ENCODE assay signal across 12 cellular contexts in the genomic region with DNA sequence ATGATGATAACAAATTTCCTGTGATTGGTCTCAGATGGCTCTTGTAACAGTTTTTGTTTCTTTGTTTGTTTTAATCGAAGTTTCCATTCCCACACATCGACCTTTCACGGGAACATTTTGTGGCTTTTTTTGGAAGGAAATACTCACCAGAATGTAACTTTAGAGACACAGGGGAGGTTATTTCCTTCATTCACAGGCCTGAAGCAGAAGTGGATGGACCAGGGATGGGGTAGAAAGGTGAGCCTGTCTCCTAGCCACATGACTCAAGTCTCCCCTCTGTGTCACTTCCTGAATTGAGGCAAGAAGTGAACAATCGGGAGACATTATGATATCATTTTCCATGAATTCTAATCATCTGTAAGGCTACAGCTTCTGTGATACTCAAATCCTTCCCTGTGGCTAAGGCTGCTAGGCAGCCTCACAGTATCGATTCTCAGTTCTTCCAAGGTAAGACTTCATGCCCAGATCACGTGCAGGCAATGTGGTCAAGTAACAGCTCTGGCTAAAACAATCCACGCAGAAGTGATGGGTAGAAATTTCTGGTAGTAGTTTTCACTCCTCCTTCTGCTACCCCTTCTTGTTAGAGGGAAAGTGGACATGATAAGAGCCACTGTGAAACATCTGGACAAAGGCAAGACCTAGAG.
DNase-seq lines count a peak whose midpoint lies in the region; ATAC-seq and TF ChIP-seq lines count a peak whose summit lies in the region.
"Had no signal": no experiment of that assay in that cellular context is flagged by ENCODE, and none has a peak within 500 bp of the region (broad histone marks: within the 10 kb centered on the region; RNA-seq: fewer than 3 reads in every experiment).

No MANE protein-coding gene starts in this region.

- no CpG with 5 or more reads among the region's 7 CpGs for WGBS in mesendoderm (ENCODE audit: extremely low coverage, insufficient coverage, low lambda C conversion rate)
- 45 to 56% methylated on average over 7 of the region's 7 CpGs for WGBS in lower leg skin, 2 donors

- no peak overlapping the region for H3K9ac ChIP-seq in mesendoderm (ENCODE audit: low read length)

- peak overlapping the region; percentile 21 for H3K27ac Mint-ChIP-seq in activated CD8-positive, alpha-beta T cell treated with anti-CD3 and anti-CD28 coated beads for 36 hours
- H3K27ac Mint-ChIP-seq in activated CD8-positive, alpha-beta T cell treated with anti-CD3 and anti-CD28 coated beads, Interleukin-2, amount 10 ng/mL, durations not matched to agents 7 days and 5 days, result no peak overlapping the region
- H3K27ac Mint-ChIP-seq in brain, result peak overlapping the region in 3 of 5 experiments; percentile 66 to 96 (median 90)

- no peaks in the 10 kb centered on the region for H3K36me3 ChIP-seq in mesendoderm (ENCODE audit: control insufficient read depth, insufficient read depth, low read length)
- H3K36me3 ChIP-seq: suprapubic skin had no signal

- H3K23ac ChIP-seq in mesendoderm (ENCODE audit: low read length), result no peak overlapping the region

- no peaks in the 10 kb centered on the region for H3K9me3 Mint-ChIP-seq in activated CD8-positive, alpha-beta T cell treated with anti-CD3 and anti-CD28 coated beads for 36 hours
- no peaks in the 10 kb centered on the region for H3K9me3 Mint-ChIP-seq in activated CD8-positive, alpha-beta T cell treated with anti-CD3 and anti-CD28 coated beads, Interleukin-2, amount 10 ng/mL, durations not matched to agents 7 days and 5 days (ENCODE audit: insufficient read depth)
- H3K9me3 Mint-ChIP-seq in brain, result peaks cover 0 to 9% (median 4%) of the 10 kb centered on the region in 5 experiments

- no peaks in the 10 kb centered on the region for H3K27me3 ChIP-seq in mesendoderm (ENCODE audit: insufficient read depth, low read length, poor library complexity)
- H3K27me3 ChIP-seq: suprapubic skin had no signal

- CTCF ChIA-PET in activated CD8-positive, alpha-beta T cell treated with anti-CD3 and anti-CD28 coated beads for 36 hours (lab: Charles Lee), result no interaction called here
- CTCF ChIA-PET in activated CD8-positive, alpha-beta T cell treated with anti-CD3 and anti-CD28 coated beads, Interleukin-2, amount 10 ng/mL, durations not matched to agents 7 days and 5 days (lab: Charles Lee), result no interaction called here

- H2BK120ac ChIP-seq in mesendoderm (ENCODE audit: low read depth, low read length), result no peak overlapping the region

- no peak overlapping the region for H3K56ac ChIP-seq in mesendoderm (ENCODE audit: low read length)

- no peak overlapping the region for H3K4me2 ChIP-seq in mesendoderm (ENCODE audit: low read length)

- H3K4me1 Mint-ChIP-seq in activated CD8-positive, alpha-beta T cell treated with anti-CD3 and anti-CD28 coated beads for 36 hours (ENCODE audit: low read depth), result peaks cover 20% of the 10 kb centered on the region
- H3K4me1 Mint-ChIP-seq in activated CD8-positive, alpha-beta T cell treated with anti-CD3 and anti-CD28 coated beads, Interleukin-2, amount 10 ng/mL, durations not matched to agents 7 days and 5 days (ENCODE audit: low read depth), result no peaks in the 10 kb centered on the region
- H3K4me1 Mint-ChIP-seq in brain, result peaks cover 60% of the 10 kb centered on the region

- no peak overlapping the region for H2BK15ac ChIP-seq in mesendoderm (replicated peaks; ENCODE audit: low read depth)

- no peak overlapping the region for H3K4ac ChIP-seq in mesendoderm (ENCODE audit: low read depth, low read length)

- H2AK5ac ChIP-seq in mesendoderm (ENCODE audit: low read length), result no peak overlapping the region

- H3K27me3 Mint-ChIP-seq in activated CD8-positive, alpha-beta T cell treated with anti-CD3 and anti-CD28 coated beads for 36 hours, result no peaks in the 10 kb centered on the region
- no peaks in the 10 kb centered on the region for H3K27me3 Mint-ChIP-seq in activated CD8-positive, alpha-beta T cell treated with anti-CD3 and anti-CD28 coated beads, Interleukin-2, amount 10 ng/mL, durations not matched to agents 7 days and 5 days (ENCODE audit: low read depth)
- no peaks in the 10 kb centered on the region for H3K27me3 Mint-ChIP-seq in brain
- H3K27me3 Mint-ChIP-seq: naive thymus-derived CD8-positive, alpha-beta T cell had no signal

- TF ChIP-seq POLR2A in lower leg skin (IDR thresholded peaks at IDR 0.05), result no peak

- POLR2A ChIA-PET in activated CD8-positive, alpha-beta T cell treated with anti-CD3 and anti-CD28 coated beads for 36 hours (lab: Charles Lee), result no interaction called here
- POLR2A ChIA-PET in activated CD8-positive, alpha-beta T cell treated with anti-CD3 and anti-CD28 coated beads, Interleukin-2, amount 10 ng/mL, durations not matched to agents 7 days and 5 days (lab: Charles Lee), result no interaction called here

- H3K4me3 ChIP-seq in mesendoderm (ENCODE audit: low read length) (no peak overlapping the region), lower leg skin (ENCODE audit: low read depth, poor library complexity, severe bottlenecking) (no peak overlapping the region)
- H3K4me3 ChIP-seq: suprapubic skin had no signal

- H3K27ac ChIP-seq in substantia nigra (ENCODE audit: low read depth, low read length, poor library complexity, severe bottlenecking), result peak overlapping the region; percentile 13
- H3K27ac ChIP-seq in mesendoderm (ENCODE audit: low read depth, low read length), result no peak overlapping the region
- H3K27ac ChIP-seq: suprapubic skin had no signal

- no peak overlapping the region for H4K5ac ChIP-seq in mesendoderm (ENCODE audit: low read length)

- no peaks in the 10 kb centered on the region for H3K79me1 ChIP-seq in mesendoderm (ENCODE audit: low read length)

- peak; percentile 20 for DNase-seq in activated CD8-positive, alpha-beta T cell treated with anti-CD3 and anti-CD28 coated beads for 36 hours
- DNase-seq in activated CD8-positive, alpha-beta T cell treated with anti-CD3 and anti-CD28 coated beads, Interleukin-2, amount 10 ng/mL, durations not matched to agents 7 days and 5 days, result no peak
- DNase-seq in kidney glomerular epithelial cell (lab: John Stamatoyannopoulos, UW) (peak; percentile 16), substantia nigra (lab: John Stamatoyannopoulos, UW) (no peak), NCI-H2107 (lab: John Stamatoyannopoulos, UW) (no peak), mesendoderm (no peak), lower leg skin (ENCODE audit: low spot score in 2 of 2) (no peak)
- DNase-seq: IMR-90; naive thymus-derived CD8-positive, alpha-beta T cell; NCI-H2171 treated with DMSO at 0.1 percent for 48 hours had no signal

- no peaks in the 10 kb centered on the region for H3K36me3 Mint-ChIP-seq in activated CD8-positive, alpha-beta T cell treated with anti-CD3 and anti-CD28 coated beads for 36 hours (ENCODE audit: low read depth)
- no peaks in the 10 kb centered on the region for H3K36me3 Mint-ChIP-seq in activated CD8-positive, alpha-beta T cell treated with anti-CD3 and anti-CD28 coated beads, Interleukin-2, amount 10 ng/mL, durations not matched to agents 7 days and 5 days (ENCODE audit: low read depth)
- H3K36me3 Mint-ChIP-seq in brain, result no peaks in the 10 kb centered on the region
- H3K36me3 Mint-ChIP-seq: naive thymus-derived CD8-positive, alpha-beta T cell had no signal

- peak; percentile 73 for ATAC-seq in activated CD8-positive, alpha-beta T cell treated with anti-CD3 and anti-CD28 coated beads for 36 hours
- ATAC-seq in activated CD8-positive, alpha-beta T cell treated with anti-CD3 and anti-CD28 coated beads, Interleukin-2, amount 10 ng/mL, durations not matched to agents 7 days and 5 days, result no peak
- ATAC-seq: naive thymus-derived CD8-positive, alpha-beta T cell had no signal

- H3K18ac ChIP-seq in mesendoderm (ENCODE audit: low read length), result no peak overlapping the region

- intact Hi-C loops in activated CD8-positive, alpha-beta T cell treated with anti-CD3 and anti-CD28 coated beads for 36 hours (cut with micrococcal nuclease), result no loop called here
- intact Hi-C loops in lower leg skin (cut with DNase I; ENCODE audit: low total_unique reads), result no loop called here

- TF ChIP-seq CTCF in activated CD8-positive, alpha-beta T cell treated with anti-CD3 and anti-CD28 coated beads for 36 hours (IDR thresholded peaks at IDR 0.05), result no peak
- TF ChIP-seq CTCF in brain (conservative IDR thresholded peaks at IDR 0.05) (no peak), lower leg skin (IDR thresholded peaks at IDR 0.05) (no peak)

- H3K79me2 ChIP-seq in mesendoderm (ENCODE audit: control insufficient read depth, insufficient read depth, low read length), result no peaks in the 10 kb centered on the region

- no peak overlapping the region for H2BK5ac ChIP-seq in mesendoderm (ENCODE audit: low read length)

- no peaks in the 10 kb centered on the region for H3K4me1 ChIP-seq in mesendoderm (ENCODE audit: control insufficient read depth, low read depth, low read length)

- no peak overlapping the region for H3K4me3 Mint-ChIP-seq in activated CD8-positive, alpha-beta T cell treated with anti-CD3 and anti-CD28 coated beads for 36 hours
- H3K4me3 Mint-ChIP-seq in activated CD8-positive, alpha-beta T cell treated with anti-CD3 and anti-CD28 coated beads, Interleukin-2, amount 10 ng/mL, durations not matched to agents 7 days and 5 days, result no peak overlapping the region
- peak overlapping the region in 2 of 5 experiments; percentile 78 to 81 for H3K4me3 Mint-ChIP-seq in brain
- H3K4me3 Mint-ChIP-seq: naive thymus-derived CD8-positive, alpha-beta T cell had no signal

- no peak overlapping the region for H4K8ac ChIP-seq in mesendoderm (ENCODE audit: low read depth, low read length)

Comparison
In these comparisons a context has a peak if more than half of its experiments do, and no peak if none do; other contexts are left out.
1. DNase-seq: peak in activated CD8-positive, alpha-beta T cell treated with anti-CD3 and anti-CD28 coated beads for 36 hours (single experiment) and kidney glomerular epithelial cell (single experiment); none in activated CD8-positive, alpha-beta T cell treated with anti-CD3 and anti-CD28 coated beads, Interleukin-2, amount 10 ng/mL, durations not matched to agents 7 days and 5 days (single experiment), substantia nigra (0 of 49), NCI-H2107 (single experiment), mesendoderm (single experiment) and lower leg skin (0 of 2).